ENCODE assay signal across 8 cellular contexts in genomic region chr5:69188811-69189161, GRCh38. TPM values are rescaled to one million over a fixed set of nuclear protein-coding genes. Genes with fewer than 3 reads are reported as not detected.
DNase-seq lines count a peak whose midpoint lies in the region; ATAC-seq and TF ChIP-seq lines count a peak whose summit lies in the region.

No MANE protein-coding gene starts in this region.

- H3K4me3 Mint-ChIP-seq in natural killer cell: peak overlapping the region; percentile 89

- CTCF ChIA-PET in BJ (lab: Yijun Ruan, JAX): interaction anchor here (1.1 kb wide), 1 partner anchor 39 kb away, joined by 3 read pairs; no protein-coding TSS in a partner anchor

- no peak for TF ChIP-seq POLR2A in erythroblast (IDR thresholded peaks at IDR 0.05; ENCODE audit: low read length)

- intact Hi-C loops in natural killer cell (cut with micrococcal nuclease): loop anchor here (1.0 kb wide), 4 partner anchors 22 to 95 kb away; partner anchors contain the start of gene CDK7

- TF ChIP-seq CTCF in BJ (IDR thresholded peaks at IDR 0.05; ENCODE audit: insufficient read depth, low read depth, low read length): no peak
- no peak for TF ChIP-seq CTCF in choroid plexus epithelial cell (conservative IDR thresholded peaks at IDR 0.05; ENCODE audit: low read depth, low read length)
- no peak for TF ChIP-seq CTCF in natural killer cell (IDR thresholded peaks at IDR 0.05)

- no peaks in the 10 kb centered on the region for H3K36me3 ChIP-seq in BJ (ENCODE audit: control insufficient read depth, insufficient read depth, low read length)
- H3K36me3 ChIP-seq in HUES6 (ENCODE audit: control insufficient read depth, insufficient read depth, low read length): peaks cover 21% of the 10 kb centered on the region

- H3K9me3 ChIP-seq in HUES6 (ENCODE audit: control insufficient read depth, insufficient read depth, low read depth, low read length): no peaks in the 10 kb centered on the region

- peak overlapping the region; percentile 96 for H3K9ac ChIP-seq in HUES6 (ENCODE audit: low read length)

- H3K27me3 ChIP-seq in BJ (ENCODE audit: control insufficient read depth, insufficient read depth, low read length) (no peaks in the 10 kb centered on the region), HUES6 (ENCODE audit: control insufficient read depth, insufficient read depth, low read length) (no peaks in the 10 kb centered on the region)

- POLR2A ChIA-PET in BJ (lab: Charles Lee): no interaction called here

- no peak for ATAC-seq in natural killer cell
- no peak for ATAC-seq in HG02840 (IDR thresholded peaks at IDR 0.05; ENCODE audit: low FRiP score, unreplicated experiment)

- H3K9me3 Mint-ChIP-seq in natural killer cell: no peaks in the 10 kb centered on the region

- no peaks in the 10 kb centered on the region for H3K36me3 Mint-ChIP-seq in natural killer cell

- H3K4me3 ChIP-seq in BJ (ENCODE audit: low read depth, low read length) (peak overlapping the region; percentile 67), HUES6 (ENCODE audit: low read depth, low read length) (peak overlapping the region; percentile 71), choroid plexus epithelial cell (ENCODE audit: low read depth, low read length) (peak overlapping the region; percentile 75)

- H3K27ac Mint-ChIP-seq in natural killer cell: peak overlapping the region; percentile 86 to 94

- peak overlapping the region; percentile 92 for H3K27ac ChIP-seq in HUES6 (ENCODE audit: low read depth, low read length)

- no peaks in the 10 kb centered on the region for H3K27me3 Mint-ChIP-seq in natural killer cell (ENCODE audit: low read depth in 2 of 2)

- peaks cover 10 to 14% of the 10 kb centered on the region in 2 donors for H3K4me1 Mint-ChIP-seq in natural killer cell

- H3K4me1 ChIP-seq in HUES6 (ENCODE audit: control insufficient read depth, insufficient read depth, low read length): no peaks in the 10 kb centered on the region

- DNase-seq in BJ (ENCODE audit: low read depth) (no peak), choroid plexus epithelial cell (ENCODE audit: low read depth) (no peak), natural killer cell (no peak), NCI-H526 treated with DMSO at 0.1 percent for 48 hours (lab: John Stamatoyannopoulos, UW) (no peak), erythroblast (lab: John Stamatoyannopoulos, UW) (no peak), NCI-H1694 (lab: John Stamatoyannopoulos, UW) (no peak)

RNA-seq across cellular contexts. Expression of gene CENPH, which starts 0.6 kb away (rescaled TPM):
- polyA plus RNA-seq in BJ (2011; rRNA removed): 6.0 and 7.4 TPM in 2 replicates
- polyA minus RNA-seq in BJ (2011; rRNA and poly(A)+ RNA removed): 0.98 and 1.00 TPM in 2 replicates
- total RNA-seq in natural killer cell: 1 to 10 TPM; 5.6 to 6.4 (median 5.6) TPM

RNA-seq across cellular contexts. Expression of gene CCNB1, which starts 21.8 kb away (rescaled TPM):
- 67.0 and 91.3 TPM in 2 replicates for polyA plus RNA-seq in BJ (2011; rRNA removed)
- polyA minus RNA-seq in BJ (2011; rRNA and poly(A)+ RNA removed): 22.1 and 31.8 TPM in 2 replicates
- total RNA-seq in natural killer cell: 1 to 10 TPM; 2.8 to 5.2 (median 4.0) TPM

RNA-seq across cellular contexts. Expression of gene CDK7, which starts 45.9 kb away (rescaled TPM):
- 44.9 and 231 TPM in 2 replicates for polyA plus RNA-seq in BJ (2011; rRNA removed)
- 38.2 and 55.0 TPM in 2 replicates for polyA minus RNA-seq in BJ (2011; rRNA and poly(A)+ RNA removed)
- total RNA-seq in natural killer cell: 10 to 100 TPM; 30.6 to 39.5 (median 30.8) TPM
